In genomic region chr2:75199428-75200011, GRCh38 we compare ENCODE assay signal across 7 cellular contexts. TPM values are rescaled to one million over a fixed set of nuclear protein-coding genes. Genes with fewer than 3 reads are reported as not detected.
DNase-seq lines count a peak whose midpoint lies in the region; ATAC-seq and TF ChIP-seq lines count a peak whose summit lies in the region.

TSS of gene TACR1 (minus strand) at chr2:75199520. CDS start at chr2:75198934, 586 bp downstream.

- H3K27ac Mint-ChIP-seq in type B pancreatic cell: no peak within 1 kb of the TSS

- no peaks in the 10 kb centered on the region for H3K36me3 Mint-ChIP-seq in type B pancreatic cell

- peaks cover 6% of the 10 kb centered on the region for H3K4me1 Mint-ChIP-seq in type B pancreatic cell (ENCODE audit: unreplicated experiment)

- DNase-seq in HCEC 1CT (peak; percentile 68), NCI-H345 (lab: John Stamatoyannopoulos, UW) (peak; percentile 57), foreskin melanocyte (peak; percentile 56), omental fat pad (ENCODE audit: low spot score) (peak; percentile 40), type B pancreatic cell (ENCODE audit: extremely low spot score, unreplicated experiment) (peak; percentile 81)
- peak; percentile 12 for DNase-seq in activated effector memory CD4-positive, alpha-beta T cell treated with Interleukin-2 at 50 U/mL for 16 hours

- peaks cover 90% of the 10 kb centered on the region for H3K27me3 Mint-ChIP-seq in type B pancreatic cell

- peak; percentile 23 for ATAC-seq in omental fat pad (ENCODE audit: low FRiP score)

- H3K4me3 Mint-ChIP-seq in type B pancreatic cell: peak within 1 kb of the TSS; percentile 91

- H3K9me3 Mint-ChIP-seq in type B pancreatic cell: no peaks in the 10 kb centered on the region

- TF ChIP-seq CTCF in GM12872 (IDR thresholded peaks at IDR 0.05; ENCODE audit: insufficient read depth, low read depth, low read length) (peak; percentile 64), omental fat pad (IDR thresholded peaks at IDR 0.05) (no peak), type B pancreatic cell (conservative IDR thresholded peaks at IDR 0.05) (peak; percentile 75)

RNA-seq across cellular contexts. Expression of gene TACR1, which starts in this region (rescaled TPM):
- 1 to 10 TPM in 3 of 4 donors, under 1 TPM in 1; 0.37 to 6.7 (median 5.2) TPM for total RNA-seq in omental fat pad
- 0.88 and 1.5 TPM in 2 replicates for total RNA-seq in type B pancreatic cell (ENCODE audit: low replicate concordance)

Comparison
In these comparisons a context has a peak if more than half of its experiments do, and no peak if none do; other contexts are left out.
1. Peak in every context shown above with its lines: DNase-seq and ATAC-seq.
2. CTCF ChIP-seq: peak in GM12872 (single experiment) and type B pancreatic cell (single experiment); none in omental fat pad (0 of 3).
3. DNase-seq: peak in every context shown above with its lines; median percentile 81 in type B pancreatic cell; 68 in HCEC 1CT; 57 in NCI-H345; 56 in foreskin melanocyte; 40 in omental fat pad; 12 in activated effector memory CD4-positive, alpha-beta T cell treated with Interleukin-2 at 50 U/mL for 16 hours.